20 cellular contexts compared by ENCODE assay signal in the genomic region with DNA sequence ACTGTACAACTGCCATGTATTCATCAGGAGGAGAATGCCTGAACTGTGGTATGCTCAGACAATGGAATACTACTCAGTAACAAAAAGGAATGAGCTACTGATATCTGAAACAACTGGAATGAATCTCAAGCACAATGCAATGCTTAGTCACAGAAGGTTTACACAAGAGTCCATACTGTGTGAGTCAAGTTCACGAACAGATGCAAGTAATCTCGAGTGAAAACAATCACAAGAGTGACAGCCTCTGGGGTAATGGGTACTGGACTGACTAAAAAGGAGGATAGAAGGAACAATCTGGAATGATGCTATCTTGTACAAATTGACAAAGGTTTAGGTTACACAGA. TPM values are rescaled to one million over a fixed set of nuclear protein-coding genes. Genes with fewer than 3 reads are reported as not detected.
DNase-seq lines count a peak whose midpoint lies in the region; ATAC-seq and TF ChIP-seq lines count a peak whose summit lies in the region.
"Had no signal": no experiment of that assay in that cellular context is flagged by ENCODE, and none has a peak within 500 bp of the region (broad histone marks: within the 10 kb centered on the region; RNA-seq: fewer than 3 reads in every experiment).

No MANE protein-coding gene starts in this region.

- H3K4me3 ChIP-seq in AG04450 (ENCODE audit: low read depth, low read length), result no peak overlapping the region
- no peak overlapping the region for H3K4me3 ChIP-seq in mammary epithelial cell (replicated peaks in 1 of 3; ENCODE audit: insufficient read depth in 1 of 3, low read depth in 2 of 3, low read length in 3 of 3)
- H3K4me3 ChIP-seq in fibroblast of pulmonary artery (replicated peaks; ENCODE audit: low read depth, low read length), result no peak overlapping the region
- H3K4me3 ChIP-seq: MG63 had no signal

- H3K4me1 ChIP-seq in mammary epithelial cell (ENCODE audit: insufficient read depth, low read length), result no peaks in the 10 kb centered on the region

- no peaks in the 10 kb centered on the region for H3K36me3 ChIP-seq in mammary epithelial cell (ENCODE audit: insufficient read depth, low read length)
- H3K36me3 ChIP-seq: MG63 had no signal

- dilution Hi-C loops in mammary epithelial cell (cut with HindIII; ENCODE audit: low sequenced_read_pairs), result no loop called here

- H3K27me3 ChIP-seq in AG04450 (ENCODE audit: control insufficient read depth, insufficient read depth, low read length) (no peaks in the 10 kb centered on the region), mammary epithelial cell (ENCODE audit: insufficient read depth, low read length) (no peaks in the 10 kb centered on the region)
- H3K27me3 ChIP-seq: MG63 had no signal

- H3K27ac ChIP-seq in AG04450 (ENCODE audit: low read depth, low read length) (peak overlapping the region; percentile 69), mammary epithelial cell (ENCODE audit: insufficient read depth, low read depth, low read length) (no peak overlapping the region), caudate nucleus (ENCODE audit: low read depth, low read length) (no peak overlapping the region)
- H3K27ac ChIP-seq: C4-2B, HL-60 had no signal

- DNase-seq in AG04450 (ENCODE audit: low read depth, low spot score) (no peak), LHCN-M2 (ENCODE audit: low read depth) (peak; percentile 31), mammary epithelial cell (peak; percentile 15), fibroblast of pulmonary artery (ENCODE audit: low read depth) (peak; percentile 29), NCI-H1048 (lab: John Stamatoyannopoulos, UW) (no peak), caudate nucleus (lab: John Stamatoyannopoulos, UW) (no peak), NCI-H524 (lab: John Stamatoyannopoulos, UW) (no peak)
- DNase-seq: 8988T, COR-L47, DMS153, KG1, MG63, NCI-H1105, NCI-H1694 treated with DMSO at 0.1 percent for 48 hours, NCI-H748 treated with DMSO at 0.1 percent for 48 hours, Right ventricle myocardium superior had no signal

- intact Hi-C loops in mammary epithelial cell (cut with micrococcal nuclease), result no loop called here

- H3K9me3 ChIP-seq in AG04450 (ENCODE audit: control insufficient read depth, insufficient read depth, low read length) (no peaks in the 10 kb centered on the region), mammary epithelial cell (replicated peaks; ENCODE audit: insufficient read depth, low read length) (no peaks in the 10 kb centered on the region)
- H3K9me3 ChIP-seq: MG63 had no signal

- no peak for ATAC-seq in HG03196 (IDR thresholded peaks at IDR 0.05; ENCODE audit: unreplicated experiment)
- ATAC-seq: Panc1 had no signal

- POLR2A ChIA-PET in AG04450 (lab: Yijun Ruan, JAX), result interaction anchor here (1.0 kb wide), 1 partner anchor 273 kb away, joined by 4 read pairs; no protein-coding TSS in a partner anchor

- CTCF ChIA-PET in AG04450 (lab: Charles Lee) (no interaction called here), mammary epithelial cell (lab: Charles Lee; ENCODE audit: low non-redundant PET) (no interaction called here)

- H4K20me1 ChIP-seq in mammary epithelial cell (ENCODE audit: insufficient read depth, low read length), result no peaks in the 10 kb centered on the region

- no peak for TF ChIP-seq CTCF in AG04450 (IDR thresholded peaks at IDR 0.05; ENCODE audit: low read depth, low read length)
- TF ChIP-seq CTCF in mammary epithelial cell (conservative IDR thresholded peaks at IDR 0.05 in 1 of 2, IDR thresholded peaks at IDR 0.05 in 1 of 2; ENCODE audit: extremely low read depth in 1 of 2, insufficient read depth in 1 of 2, low read depth in 1 of 2, low read length in 2 of 2), result no peak
- TF ChIP-seq CTCF in fibroblast of pulmonary artery (IDR thresholded peaks at IDR 0.05; ENCODE audit: low read length, missing control alignments), result no peak

- no peak overlapping the region for H3K9ac ChIP-seq in mammary epithelial cell (ENCODE audit: insufficient read depth, low read length)

- in situ Hi-C loops in mammary epithelial cell (cut with MboI; ENCODE audit: low sequenced_read_pairs in 2 of 2), result no loop called here

- H2AFZ ChIP-seq in mammary epithelial cell (ENCODE audit: low read depth, low read length), result no peak overlapping the region

- BruUV-seq in mammary epithelial cell (replicated peaks; lab: Mats Ljungman, UMichigan), result no TSS peak

- H3K79me2 ChIP-seq in mammary epithelial cell (ENCODE audit: insufficient read depth, low read length), result no peaks in the 10 kb centered on the region

- 77% methylated on average over 2 of the region's 2 CpGs for WGBS in mammary epithelial cell (ENCODE audit: low coverage, missing lambda C conversion rate)

- H3K4me2 ChIP-seq in mammary epithelial cell (ENCODE audit: insufficient read depth, low read depth, low read length), result no peak overlapping the region

RNA-seq across cellular contexts. Expression of a gene that starts 19.5 kb away (rescaled TPM):
- polyA plus RNA-seq in AG04450 (2011; rRNA removed) (12.0 and 13.1 TPM in 2 replicates), mammary epithelial cell (6.1 TPM)
- polyA minus RNA-seq in AG04450 (2011; rRNA and poly(A)+ RNA removed), result 8.0 and 9.3 TPM in 2 replicates
- total RNA-seq in LHCN-M2 (2014; rRNA removed) (11.7 and 12.2 TPM in 2 replicates), mammary epithelial cell (10 to 100 TPM; 11.5 to 17.6 TPM)
- 6.5 TPM for polyA plus RNA-seq in LHCN-M2 (2012)
- 7.5 TPM for polyA minus RNA-seq in mammary epithelial cell

Comparison
In these comparisons a context has a peak if more than half of its experiments do, and no peak if none do; other contexts are left out.
1. DNase-seq: peak in LHCN-M2 (single experiment), mammary epithelial cell (single experiment) and fibroblast of pulmonary artery (single experiment); none in AG04450 (single experiment), NCI-H1048 (single experiment), caudate nucleus (0 of 61) and NCI-H524 (0 of 2).